In the genomic region with DNA sequence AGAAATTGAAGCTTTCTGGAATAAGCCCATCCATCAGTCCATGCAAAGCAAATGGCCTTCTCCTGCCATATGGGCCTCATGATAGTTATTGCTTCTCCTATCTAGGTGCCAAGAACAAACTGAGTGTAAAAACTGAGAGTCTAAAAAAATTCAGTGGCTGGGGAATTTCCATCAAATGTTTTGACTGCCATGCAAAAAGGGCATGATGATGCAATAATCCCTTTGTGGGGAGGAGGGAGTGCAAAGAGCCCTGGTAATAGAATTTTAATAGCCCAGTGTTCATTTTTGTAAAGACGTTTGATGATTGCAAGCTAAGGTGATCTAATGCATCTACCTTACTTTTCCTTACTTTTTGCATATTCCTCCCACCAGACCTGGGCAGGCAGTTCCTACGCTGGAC, we compare ENCODE assay signal across 4 cellular contexts.
TF ChIP-seq lines count a peak whose summit lies in the region.

No MANE protein-coding gene starts in this region.

TF ChIP-seq in A549, 52 proteins besides CTCF, POLR2A, EP300 and RAD21:
- TF ChIP-seq MAFK (IDR thresholded peaks at IDR 0.05; ENCODE audit: partially characterized antibody): no peak
- peak; percentile 17 to 41; a peak in 2 of 4 replicates for TF ChIP-seq CEBPB (IDR thresholded peaks at IDR 0.05)

TF ChIP-seq in IMR-90, 13 proteins besides CTCF, POLR2A, EP300 and RAD21:
- TF ChIP-seq MAFK (IDR thresholded peaks at IDR 0.05; ENCODE audit: low read depth, low read length): no peak
- TF ChIP-seq RFX5 (IDR thresholded peaks at IDR 0.05; ENCODE audit: low read depth, low read length): no peak
- TF ChIP-seq CEBPB (IDR thresholded peaks at IDR 0.05; ENCODE audit: low read depth, low read length): peak; percentile 73

TF ChIP-seq in K562, 482 proteins besides CTCF, POLR2A, EP300 and RAD21 (continues in another document):
- TF ChIP-seq, protein P1, sequence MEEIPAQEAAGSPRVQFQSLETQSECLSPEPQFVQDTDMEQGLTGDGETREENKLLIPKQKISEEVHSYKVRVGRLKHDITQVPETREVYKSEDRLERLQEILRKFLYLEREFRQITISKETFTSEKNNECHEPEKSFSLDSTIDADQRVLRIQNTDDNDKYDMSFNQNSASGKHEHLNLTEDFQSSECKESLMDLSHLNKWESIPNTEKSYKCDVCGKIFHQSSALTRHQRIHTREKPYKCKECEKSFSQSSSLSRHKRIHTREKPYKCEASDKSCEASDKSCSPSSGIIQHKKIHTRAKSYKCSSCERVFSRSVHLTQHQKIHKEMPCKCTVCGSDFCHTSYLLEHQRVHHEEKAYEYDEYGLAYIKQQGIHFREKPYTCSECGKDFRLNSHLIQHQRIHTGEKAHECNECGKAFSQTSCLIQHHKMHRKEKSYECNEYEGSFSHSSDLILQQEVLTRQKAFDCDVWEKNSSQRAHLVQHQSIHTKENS (CRISPR knock-in tag; IDR thresholded peaks at IDR 0.05): no peak
- TF ChIP-seq, protein P2, sequence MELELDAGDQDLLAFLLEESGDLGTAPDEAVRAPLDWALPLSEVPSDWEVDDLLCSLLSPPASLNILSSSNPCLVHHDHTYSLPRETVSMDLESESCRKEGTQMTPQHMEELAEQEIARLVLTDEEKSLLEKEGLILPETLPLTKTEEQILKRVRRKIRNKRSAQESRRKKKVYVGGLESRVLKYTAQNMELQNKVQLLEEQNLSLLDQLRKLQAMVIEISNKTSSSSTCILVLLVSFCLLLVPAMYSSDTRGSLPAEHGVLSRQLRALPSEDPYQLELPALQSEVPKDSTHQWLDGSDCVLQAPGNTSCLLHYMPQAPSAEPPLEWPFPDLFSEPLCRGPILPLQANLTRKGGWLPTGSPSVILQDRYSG (tag; conservative IDR thresholded peaks at IDR 0.05; ENCODE audit: low read depth): no peak
- TF ChIP-seq TARDBP (IDR thresholded peaks at IDR 0.05) (no peak), TAL1 (IDR thresholded peaks at IDR 0.05) (no peak), CEBPG (CRISPR knock-in tag; IDR thresholded peaks at IDR 0.05) (no peak), CEBPG (tag; conservative IDR thresholded peaks at IDR 0.05 in 1 of 2, IDR thresholded peaks at IDR 0.05 in 1 of 2) (peak; percentile 61 to 79), ZNF695 (CRISPR knock-in tag; IDR thresholded peaks at IDR 0.05) (no peak), MTA1 (IDR thresholded peaks at IDR 0.05; ENCODE audit: borderline replicate concordance) (no peak), ETS2 (tag; IDR thresholded peaks at IDR 0.05; ENCODE audit: borderline replicate concordance, poor library complexity, severe bottlenecking) (no peak), ZNF785 (CRISPR knock-in tag; IDR thresholded peaks at IDR 0.05) (no peak), MYC (IDR thresholded peaks at IDR 0.05; ENCODE audit: low read depth, low read length) (no peak), MYC (CRISPR knock-in tag; IDR thresholded peaks at IDR 0.05; ENCODE audit: borderline replicate concordance, low read depth) (no peak), NR4A1 (CRISPR knock-in tag; IDR thresholded peaks at IDR 0.05) (no peak), NR4A1 (tag; IDR thresholded peaks at IDR 0.05) (no peak), ZBTB7A (IDR thresholded peaks at IDR 0.05; ENCODE audit: borderline replicate concordance, control insufficient read depth, low read depth, low read length) (no peak), POLR2G (IDR thresholded peaks at IDR 0.05; ENCODE audit: low read depth, low read length) (no peak), POLR3G (IDR thresholded peaks at IDR 0.05; ENCODE audit: extremely low read depth, insufficient read length, insufficient replicate concordance) (no peak), ZNF239 (CRISPR knock-in tag; IDR thresholded peaks at IDR 0.05) (no peak), SMARCC2 (IDR thresholded peaks at IDR 0.05; ENCODE audit: low read depth) (no peak), ZSCAN32 (CRISPR knock-in tag; IDR thresholded peaks at IDR 0.05) (no peak), TSC22D4 (tag; IDR thresholded peaks at IDR 0.05) (no peak)
- TF ChIP-seq, protein P3, sequence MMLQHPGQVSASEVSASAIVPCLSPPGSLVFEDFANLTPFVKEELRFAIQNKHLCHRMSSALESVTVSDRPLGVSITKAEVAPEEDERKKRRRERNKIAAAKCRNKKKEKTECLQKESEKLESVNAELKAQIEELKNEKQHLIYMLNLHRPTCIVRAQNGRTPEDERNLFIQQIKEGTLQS (IDR thresholded peaks at IDR 0.05): peak; percentile 63
- TF ChIP-seq, protein P3 (CRISPR knock-in tag; conservative IDR thresholded peaks at IDR 0.05): no peak
- TF ChIP-seq, protein P4, sequence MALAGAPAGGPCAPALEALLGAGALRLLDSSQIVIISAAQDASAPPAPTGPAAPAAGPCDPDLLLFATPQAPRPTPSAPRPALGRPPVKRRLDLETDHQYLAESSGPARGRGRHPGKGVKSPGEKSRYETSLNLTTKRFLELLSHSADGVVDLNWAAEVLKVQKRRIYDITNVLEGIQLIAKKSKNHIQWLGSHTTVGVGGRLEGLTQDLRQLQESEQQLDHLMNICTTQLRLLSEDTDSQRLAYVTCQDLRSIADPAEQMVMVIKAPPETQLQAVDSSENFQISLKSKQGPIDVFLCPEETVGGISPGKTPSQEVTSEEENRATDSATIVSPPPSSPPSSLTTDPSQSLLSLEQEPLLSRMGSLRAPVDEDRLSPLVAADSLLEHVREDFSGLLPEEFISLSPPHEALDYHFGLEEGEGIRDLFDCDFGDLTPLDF (CRISPR knock-in tag; IDR thresholded peaks at IDR 0.05): no peak
- TF ChIP-seq, protein P5, sequence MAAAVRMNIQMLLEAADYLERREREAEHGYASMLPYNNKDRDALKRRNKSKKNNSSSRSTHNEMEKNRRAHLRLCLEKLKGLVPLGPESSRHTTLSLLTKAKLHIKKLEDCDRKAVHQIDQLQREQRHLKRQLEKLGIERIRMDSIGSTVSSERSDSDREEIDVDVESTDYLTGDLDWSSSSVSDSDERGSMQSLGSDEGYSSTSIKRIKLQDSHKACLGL (CRISPR knock-in tag; IDR thresholded peaks at IDR 0.05; ENCODE audit: borderline replicate concordance, poor library complexity, severe bottlenecking): no peak
- TF ChIP-seq, protein P6, sequence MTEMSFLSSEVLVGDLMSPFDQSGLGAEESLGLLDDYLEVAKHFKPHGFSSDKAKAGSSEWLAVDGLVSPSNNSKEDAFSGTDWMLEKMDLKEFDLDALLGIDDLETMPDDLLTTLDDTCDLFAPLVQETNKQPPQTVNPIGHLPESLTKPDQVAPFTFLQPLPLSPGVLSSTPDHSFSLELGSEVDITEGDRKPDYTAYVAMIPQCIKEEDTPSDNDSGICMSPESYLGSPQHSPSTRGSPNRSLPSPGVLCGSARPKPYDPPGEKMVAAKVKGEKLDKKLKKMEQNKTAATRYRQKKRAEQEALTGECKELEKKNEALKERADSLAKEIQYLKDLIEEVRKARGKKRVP (CRISPR knock-in tag; IDR thresholded peaks at IDR 0.05): 0 out of 2 replicates have a peak, but pooled peaks have one; percentile 18
- TF ChIP-seq, protein P7, sequence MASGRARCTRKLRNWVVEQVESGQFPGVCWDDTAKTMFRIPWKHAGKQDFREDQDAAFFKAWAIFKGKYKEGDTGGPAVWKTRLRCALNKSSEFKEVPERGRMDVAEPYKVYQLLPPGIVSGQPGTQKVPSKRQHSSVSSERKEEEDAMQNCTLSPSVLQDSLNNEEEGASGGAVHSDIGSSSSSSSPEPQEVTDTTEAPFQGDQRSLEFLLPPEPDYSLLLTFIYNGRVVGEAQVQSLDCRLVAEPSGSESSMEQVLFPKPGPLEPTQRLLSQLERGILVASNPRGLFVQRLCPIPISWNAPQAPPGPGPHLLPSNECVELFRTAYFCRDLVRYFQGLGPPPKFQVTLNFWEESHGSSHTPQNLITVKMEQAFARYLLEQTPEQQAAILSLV (tag; IDR thresholded peaks at IDR 0.05): 0 out of 2 replicates have a peak, but pooled peaks have one; percentile 39

TF ChIP-seq in liver, 16 proteins besides CTCF, POLR2A, EP300 and RAD21:
- TF ChIP-seq RXRA (IDR thresholded peaks at IDR 0.05) (no peak), SP1 (IDR thresholded peaks at IDR 0.05) (peak; percentile 26), FOXA2 (IDR thresholded peaks at IDR 0.05) (no peak), HNF4A (conservative IDR thresholded peaks at IDR 0.05) (peak; percentile 18 to 26), NR2F2 (IDR thresholded peaks at IDR 0.05) (no peak)
- TF ChIP-seq, protein P3 (IDR thresholded peaks at IDR 0.05): peak; percentile 90
